Comparison of ENCODE assay signal across 1 cellular context in the genomic region with DNA sequence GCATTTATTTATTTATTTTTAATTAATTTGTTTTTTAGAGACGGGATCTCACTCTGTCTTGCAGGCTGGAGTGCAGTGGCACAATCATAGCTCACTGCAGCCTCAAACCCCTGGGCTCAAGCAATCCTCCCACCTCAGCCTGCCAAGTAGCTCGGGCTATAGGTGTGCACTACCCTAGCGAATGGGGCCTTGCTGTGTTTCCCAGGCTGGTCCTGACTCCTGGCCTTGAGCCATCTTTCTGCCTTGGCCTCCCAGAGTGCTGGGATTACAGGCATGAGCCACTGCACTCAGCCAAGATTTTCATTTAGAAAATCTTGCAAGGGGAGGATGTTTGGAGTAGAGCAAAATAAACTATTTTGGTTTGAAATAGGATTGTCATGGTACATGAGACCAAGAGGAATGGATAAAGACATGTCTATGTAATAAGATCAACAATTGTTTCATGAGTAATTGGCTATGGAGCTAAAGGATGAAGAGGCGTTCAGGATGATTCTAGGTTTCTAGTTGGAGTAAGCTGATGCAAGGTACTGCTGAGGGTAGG.
TF ChIP-seq lines count a peak whose summit lies in the region.

No MANE protein-coding gene starts in this region.

TF ChIP-seq in IMR-90, 13 proteins besides CTCF, POLR2A, EP300 and RAD21 (continued from another document):
- TF ChIP-seq, protein P1, sequence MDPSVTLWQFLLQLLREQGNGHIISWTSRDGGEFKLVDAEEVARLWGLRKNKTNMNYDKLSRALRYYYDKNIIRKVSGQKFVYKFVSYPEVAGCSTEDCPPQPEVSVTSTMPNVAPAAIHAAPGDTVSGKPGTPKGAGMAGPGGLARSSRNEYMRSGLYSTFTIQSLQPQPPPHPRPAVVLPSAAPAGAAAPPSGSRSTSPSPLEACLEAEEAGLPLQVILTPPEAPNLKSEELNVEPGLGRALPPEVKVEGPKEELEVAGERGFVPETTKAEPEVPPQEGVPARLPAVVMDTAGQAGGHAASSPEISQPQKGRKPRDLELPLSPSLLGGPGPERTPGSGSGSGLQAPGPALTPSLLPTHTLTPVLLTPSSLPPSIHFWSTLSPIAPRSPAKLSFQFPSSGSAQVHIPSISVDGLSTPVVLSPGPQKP (IDR thresholded peaks at IDR 0.05; ENCODE audit: borderline replicate concordance, low read depth, low read length) = no peak
- TF ChIP-seq NFE2L2 (IDR thresholded peaks at IDR 0.05; ENCODE audit: low read depth, low read length) (no peak), MAZ (IDR thresholded peaks at IDR 0.05; ENCODE audit: borderline replicate concordance, low read depth, low read length) (no peak), RCOR1 (IDR thresholded peaks at IDR 0.05; ENCODE audit: insufficient replicate concordance, low read length) (no peak), MAFK (IDR thresholded peaks at IDR 0.05; ENCODE audit: low read depth, low read length) (no peak), CEBPB (IDR thresholded peaks at IDR 0.05; ENCODE audit: low read depth, low read length) (no peak), SMC3 (IDR thresholded peaks at IDR 0.05; ENCODE audit: low read depth, low read length) (no peak), BHLHE40 (IDR thresholded peaks at IDR 0.05; ENCODE audit: low read depth, low read length) (no peak)
- TF ChIP-seq, protein P2, sequence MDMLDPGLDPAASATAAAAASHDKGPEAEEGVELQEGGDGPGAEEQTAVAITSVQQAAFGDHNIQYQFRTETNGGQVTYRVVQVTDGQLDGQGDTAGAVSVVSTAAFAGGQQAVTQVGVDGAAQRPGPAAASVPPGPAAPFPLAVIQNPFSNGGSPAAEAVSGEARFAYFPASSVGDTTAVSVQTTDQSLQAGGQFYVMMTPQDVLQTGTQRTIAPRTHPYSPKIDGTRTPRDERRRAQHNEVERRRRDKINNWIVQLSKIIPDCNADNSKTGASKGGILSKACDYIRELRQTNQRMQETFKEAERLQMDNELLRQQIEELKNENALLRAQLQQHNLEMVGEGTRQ (IDR thresholded peaks at IDR 0.05; ENCODE audit: low read depth, low read length) = no peak
